9 cellular contexts compared by ENCODE assay signal in genomic region chr3:152199069-152199838, GRCh38.
DNase-seq lines count a peak whose midpoint lies in the region; ATAC-seq and TF ChIP-seq lines count a peak whose summit lies in the region.
"Had no signal": no experiment of that assay in that cellular context is flagged by ENCODE, and none has a peak within 500 bp of the region (broad histone marks: within the 10 kb centered on the region; RNA-seq: fewer than 3 reads in every experiment).

No MANE protein-coding gene starts in this region.

- 82% methylated on average over 3 of the region's 3 CpGs for WGBS in smooth muscle cell (ENCODE audit: low lambda C conversion rate)

- H3F3A ChIP-seq in smooth muscle cell (ENCODE audit: low read depth): no peaks in the 10 kb centered on the region

- in situ Hi-C loops in GM13976 (cut with MboI; ENCODE audit: low sequenced_read_pairs, unreplicated experiment): no loop called here

- DNase-seq in HL-60 (ENCODE audit: low read depth in 1 of 2, low spot score in 1 of 2) (peak in 1 of 2 experiments; percentile 32), colonic mucosa (no peak), smooth muscle cell (lab: John Stamatoyannopoulos, UW; ENCODE audit: unreplicated experiment) (no peak), T1000 (lab: John Stamatoyannopoulos, UW) (no peak), GM13976 (ENCODE audit: low spot score) (no peak)
- DNase-seq: SJCRH30 had no signal

- no peaks in the 10 kb centered on the region for H4K20me1 ChIP-seq in smooth muscle cell (ENCODE audit: low read depth)

- H3K4me1 ChIP-seq in colonic mucosa: no peaks in the 10 kb centered on the region
- peaks cover 5% of the 10 kb centered on the region for H3K4me1 ChIP-seq in smooth muscle cell (ENCODE audit: low read depth)
- H3K4me1 ChIP-seq: SJCRH30 had no signal

- peak; percentile 30 for ATAC-seq in GM18907 (IDR thresholded peaks at IDR 0.05; ENCODE audit: unreplicated experiment)
- no peak for ATAC-seq in GM21576 (IDR thresholded peaks at IDR 0.05; ENCODE audit: unreplicated experiment)
- ATAC-seq in HG02885 (IDR thresholded peaks at IDR 0.05; ENCODE audit: poor library complexity, unreplicated experiment): no peak

- TF ChIP-seq CTCF in HL-60 (IDR thresholded peaks at IDR 0.05; ENCODE audit: insufficient read depth, low read length) (no peak), colonic mucosa (IDR thresholded peaks at IDR 0.05) (no peak), smooth muscle cell (IDR thresholded peaks at IDR 0.05; ENCODE audit: borderline replicate concordance, insufficient read depth, poor library complexity, severe bottlenecking) (no peak), GM13976 (IDR thresholded peaks at IDR 0.05; ENCODE audit: borderline replicate concordance, control extremely low read depth, extremely low read depth, insufficient read depth, missing control alignments) (no peak)

- no peaks in the 10 kb centered on the region for H3K79me2 ChIP-seq in smooth muscle cell (ENCODE audit: low read depth)

- H3K4me3 ChIP-seq in HL-60 (replicated peaks; ENCODE audit: insufficient read depth, low read length): no peak overlapping the region
- H3K4me3 ChIP-seq in colonic mucosa: no peak overlapping the region
- H3K4me3 ChIP-seq in smooth muscle cell: no peak overlapping the region
- H3K4me3 ChIP-seq: SJCRH30 had no signal

- no peak overlapping the region for H3K4me2 ChIP-seq in smooth muscle cell

- H3K27ac ChIP-seq in HL-60 (replicated peaks): peak overlapping the region; percentile 91
- H3K27ac ChIP-seq in colonic mucosa: peak overlapping the region; percentile 63
- no peak overlapping the region for H3K27ac ChIP-seq in smooth muscle cell (ENCODE audit: low read depth)
- H3K27ac ChIP-seq: SJCRH30 had no signal

- H3K27me3 ChIP-seq in HL-60 (ENCODE audit: insufficient read depth, poor library complexity, severe bottlenecking) (no peaks in the 10 kb centered on the region), colonic mucosa (no peaks in the 10 kb centered on the region), smooth muscle cell (ENCODE audit: low read depth) (no peaks in the 10 kb centered on the region)
- H3K27me3 ChIP-seq: SJCRH30 had no signal

- H2AFZ ChIP-seq in smooth muscle cell (ENCODE audit: low read depth): peak overlapping the region; percentile 18

- H3K9me3 ChIP-seq in colonic mucosa: no peaks in the 10 kb centered on the region
- no peaks in the 10 kb centered on the region for H3K9me3 ChIP-seq in smooth muscle cell (replicated peaks; ENCODE audit: low read depth)
- H3K9me3 ChIP-seq: SJCRH30 had no signal

- H3K36me3 ChIP-seq in colonic mucosa (no peaks in the 10 kb centered on the region), smooth muscle cell (ENCODE audit: low read depth) (no peaks in the 10 kb centered on the region)
- H3K36me3 ChIP-seq: SJCRH30 had no signal

- intact Hi-C loops in colonic mucosa (cut with DNase I): no loop called here

- no peak overlapping the region for H3K9ac ChIP-seq in colonic mucosa (ENCODE audit: low read depth in 2 of 2, low read length in 2 of 2)
- no peak overlapping the region for H3K9ac ChIP-seq in smooth muscle cell (ENCODE audit: low read depth)
